Comparison of ENCODE assay signal across 1 cellular context in the genomic region with DNA sequence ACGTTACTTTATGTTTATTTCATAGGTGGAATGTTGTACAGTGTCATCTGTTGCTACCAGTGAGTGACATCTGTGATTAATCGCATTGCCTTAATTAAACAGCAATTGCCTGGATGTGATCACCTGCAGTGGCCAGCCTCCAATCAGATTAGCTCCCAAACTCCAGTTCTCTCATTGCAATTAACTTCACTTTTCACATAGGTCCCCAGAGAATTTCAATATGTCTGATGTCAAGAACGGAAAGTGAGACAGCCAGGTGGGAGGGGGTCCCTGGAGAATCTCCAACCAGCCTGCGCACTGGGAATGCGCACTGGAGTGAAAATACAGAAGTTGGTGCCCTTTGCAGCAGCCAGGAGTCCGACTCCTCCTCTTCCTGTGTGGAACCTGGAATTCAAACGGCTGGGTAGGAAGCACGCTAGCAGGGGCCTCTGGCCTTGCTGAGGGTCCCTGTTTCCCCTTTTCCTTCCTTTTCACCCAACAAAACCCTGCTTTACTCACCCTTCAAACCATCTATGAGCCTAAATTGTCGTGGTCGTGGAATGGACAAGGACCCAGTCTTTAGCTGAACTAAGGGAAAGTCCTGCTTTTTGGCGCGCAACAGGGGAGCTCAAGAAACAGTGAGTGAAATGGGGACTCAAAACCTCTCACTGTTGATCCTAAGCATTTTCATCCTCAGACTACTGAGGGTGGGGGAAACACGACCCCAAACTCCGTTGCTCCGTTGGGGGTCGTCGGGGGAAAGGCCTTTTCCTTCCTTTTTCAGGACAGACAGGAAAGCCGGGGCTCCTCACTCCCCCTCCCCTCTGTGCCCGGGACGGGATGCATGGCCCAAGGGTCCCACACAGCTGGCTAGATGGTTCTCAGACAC.
TF ChIP-seq lines count a peak whose summit lies in the region.

No MANE protein-coding gene starts in this region.

TF ChIP-seq in HEK293, 187 proteins besides CTCF, POLR2A, EP300 and RAD21 (continued from another document and continues in another):
- TF ChIP-seq, protein P1, sequence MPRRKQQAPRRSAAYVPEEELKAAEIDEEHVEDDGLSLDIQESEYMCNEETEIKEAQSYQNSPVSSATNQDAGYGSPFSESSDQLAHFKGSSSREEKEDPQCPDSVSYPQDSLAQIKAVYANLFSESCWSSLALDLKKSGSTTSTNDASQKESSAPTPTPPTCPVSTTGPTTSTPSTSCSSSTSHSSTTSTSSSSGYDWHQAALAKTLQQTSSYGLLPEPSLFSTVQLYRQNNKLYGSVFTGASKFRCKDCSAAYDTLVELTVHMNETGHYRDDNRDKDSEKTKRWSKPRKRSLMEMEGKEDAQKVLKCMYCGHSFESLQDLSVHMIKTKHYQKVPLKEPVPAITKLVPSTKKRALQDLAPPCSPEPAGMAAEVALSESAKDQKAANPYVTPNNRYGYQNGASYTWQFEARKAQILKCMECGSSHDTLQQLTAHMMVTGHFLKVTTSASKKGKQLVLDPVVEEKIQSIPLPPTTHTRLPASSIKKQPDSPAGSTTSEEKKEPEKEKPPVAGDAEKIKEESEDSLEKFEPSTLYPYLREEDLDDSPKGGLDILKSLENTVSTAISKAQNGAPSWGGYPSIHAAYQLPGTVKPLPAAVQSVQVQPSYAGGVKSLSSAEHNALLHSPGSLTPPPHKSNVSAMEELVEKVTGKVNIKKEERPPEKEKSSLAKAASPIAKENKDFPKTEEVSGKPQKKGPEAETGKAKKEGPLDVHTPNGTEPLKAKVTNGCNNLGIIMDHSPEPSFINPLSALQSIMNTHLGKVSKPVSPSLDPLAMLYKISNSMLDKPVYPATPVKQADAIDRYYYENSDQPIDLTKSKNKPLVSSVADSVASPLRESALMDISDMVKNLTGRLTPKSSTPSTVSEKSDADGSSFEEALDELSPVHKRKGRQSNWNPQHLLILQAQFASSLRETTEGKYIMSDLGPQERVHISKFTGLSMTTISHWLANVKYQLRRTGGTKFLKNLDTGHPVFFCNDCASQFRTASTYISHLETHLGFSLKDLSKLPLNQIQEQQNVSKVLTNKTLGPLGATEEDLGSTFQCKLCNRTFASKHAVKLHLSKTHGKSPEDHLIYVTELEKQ (tag by site-specific recombination; IDR thresholded peaks at IDR 0.05; ENCODE audit: borderline replicate concordance), result peak; percentile 84; the same call in 1 of the 2 replicates
- TF ChIP-seq ZNF768 (tag by site-specific recombination; IDR thresholded peaks at IDR 0.05) (no peak), HOXC10 (CRISPR knock-in tag; IDR thresholded peaks at IDR 0.05) (no peak), REPIN1 (tag by site-specific recombination; IDR thresholded peaks at IDR 0.05; ENCODE audit: low read depth) (no peak), ZNF623 (tag by site-specific recombination; IDR thresholded peaks at IDR 0.05) (no peak), ZNF146 (tag by site-specific recombination; IDR thresholded peaks at IDR 0.05) (no peak), ZNF16 (tag by site-specific recombination; IDR thresholded peaks at IDR 0.05; ENCODE audit: low read depth) (no peak), ZNF561 (tag by site-specific recombination; IDR thresholded peaks at IDR 0.05; ENCODE audit: borderline replicate concordance) (peak; percentile 59), ZNF10 (tag by site-specific recombination; IDR thresholded peaks at IDR 0.05) (no peak), SALL2 (tag by site-specific recombination; IDR thresholded peaks at IDR 0.05; ENCODE audit: borderline replicate concordance) (no peak), ZNF501 (tag by site-specific recombination; IDR thresholded peaks at IDR 0.05) (0 out of 2 replicates have a peak, but pooled peaks have one; percentile 49), GLIS1 (tag by site-specific recombination; IDR thresholded peaks at IDR 0.05) (no peak), GLI4 (tag by site-specific recombination; IDR thresholded peaks at IDR 0.05) (no peak), ZNF175 (tag by site-specific recombination; IDR thresholded peaks at IDR 0.05) (no peak), ZNF530 (tag by site-specific recombination; IDR thresholded peaks at IDR 0.05; ENCODE audit: low read depth) (no peak), ZNF292 (tag by site-specific recombination; IDR thresholded peaks at IDR 0.05; ENCODE audit: borderline replicate concordance, low read depth) (no peak), ZNF600 (tag by site-specific recombination; IDR thresholded peaks at IDR 0.05) (peak; percentile 83), ZNF791 (tag by site-specific recombination; IDR thresholded peaks at IDR 0.05) (no peak), BCL11B (tag by site-specific recombination; IDR thresholded peaks at IDR 0.05; ENCODE audit: low read depth) (no peak), KLF10 (tag by site-specific recombination; IDR thresholded peaks at IDR 0.05) (no peak), MEIS1 (CRISPR knock-in tag; IDR thresholded peaks at IDR 0.05; ENCODE audit: borderline replicate concordance) (no peak), SCRT1 (tag by site-specific recombination; IDR thresholded peaks at IDR 0.05; ENCODE audit: borderline replicate concordance) (peak; percentile 66), ZNF701 (tag by site-specific recombination; IDR thresholded peaks at IDR 0.05) (no peak), ZNF221 (tag by site-specific recombination; IDR thresholded peaks at IDR 0.05; ENCODE audit: borderline replicate concordance) (no peak), KLF1 (tag by site-specific recombination; IDR thresholded peaks at IDR 0.05) (no peak), ZNF354C (tag by site-specific recombination; IDR thresholded peaks at IDR 0.05; ENCODE audit: borderline replicate concordance, low read depth) (no peak), ZNF214 (tag by site-specific recombination; IDR thresholded peaks at IDR 0.05; ENCODE audit: borderline replicate concordance) (no peak), ZNF558 (tag by site-specific recombination; IDR thresholded peaks at IDR 0.05) (no peak), ZNF391 (tag by site-specific recombination; IDR thresholded peaks at IDR 0.05; ENCODE audit: borderline replicate concordance, low read depth) (no peak), GLIS2 (tag by site-specific recombination; IDR thresholded peaks at IDR 0.05) (0 out of 2 replicates have a peak, but pooled peaks have one; percentile 19), ZNF621 (tag by site-specific recombination; IDR thresholded peaks at IDR 0.05) (no peak), ZNF529 (tag by site-specific recombination; IDR thresholded peaks at IDR 0.05; ENCODE audit: insufficient replicate concordance) (no peak), GLI2 (tag by site-specific recombination; IDR thresholded peaks at IDR 0.05; ENCODE audit: borderline replicate concordance, low read depth) (no peak), ZNF350 (tag by site-specific recombination; IDR thresholded peaks at IDR 0.05) (no peak), ZNF416 (tag by site-specific recombination; IDR thresholded peaks at IDR 0.05) (no peak), ZNF266 (tag by site-specific recombination; IDR thresholded peaks at IDR 0.05; ENCODE audit: low read depth) (no peak), ZNF366 (tag by site-specific recombination; conservative IDR thresholded peaks at IDR 0.05) (peak; percentile 83), ZNF76 (tag by site-specific recombination; IDR thresholded peaks at IDR 0.05; ENCODE audit: borderline replicate concordance, low read depth) (no peak), KLF9 (tag by site-specific recombination; IDR thresholded peaks at IDR 0.05; ENCODE audit: low read depth) (no peak), ZNF830 (tag by site-specific recombination; IDR thresholded peaks at IDR 0.05; ENCODE audit: low read depth) (no peak), ZBTB7A (tag by site-specific recombination; IDR thresholded peaks at IDR 0.05; ENCODE audit: low read depth) (no peak), ZBTB17 (tag by site-specific recombination; IDR thresholded peaks at IDR 0.05) (no peak)
- TF ChIP-seq, protein P2, sequence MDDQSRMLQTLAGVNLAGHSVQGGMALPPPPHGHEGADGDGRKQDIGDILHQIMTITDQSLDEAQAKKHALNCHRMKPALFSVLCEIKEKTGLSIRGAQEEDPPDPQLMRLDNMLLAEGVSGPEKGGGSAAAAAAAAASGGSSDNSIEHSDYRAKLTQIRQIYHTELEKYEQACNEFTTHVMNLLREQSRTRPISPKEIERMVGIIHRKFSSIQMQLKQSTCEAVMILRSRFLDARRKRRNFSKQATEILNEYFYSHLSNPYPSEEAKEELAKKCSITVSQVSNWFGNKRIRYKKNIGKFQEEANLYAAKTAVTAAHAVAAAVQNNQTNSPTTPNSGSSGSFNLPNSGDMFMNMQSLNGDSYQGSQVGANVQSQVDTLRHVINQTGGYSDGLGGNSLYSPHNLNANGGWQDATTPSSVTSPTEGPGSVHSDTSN (CRISPR knock-in tag; IDR thresholded peaks at IDR 0.05), result no peak
- TF ChIP-seq, protein P3, sequence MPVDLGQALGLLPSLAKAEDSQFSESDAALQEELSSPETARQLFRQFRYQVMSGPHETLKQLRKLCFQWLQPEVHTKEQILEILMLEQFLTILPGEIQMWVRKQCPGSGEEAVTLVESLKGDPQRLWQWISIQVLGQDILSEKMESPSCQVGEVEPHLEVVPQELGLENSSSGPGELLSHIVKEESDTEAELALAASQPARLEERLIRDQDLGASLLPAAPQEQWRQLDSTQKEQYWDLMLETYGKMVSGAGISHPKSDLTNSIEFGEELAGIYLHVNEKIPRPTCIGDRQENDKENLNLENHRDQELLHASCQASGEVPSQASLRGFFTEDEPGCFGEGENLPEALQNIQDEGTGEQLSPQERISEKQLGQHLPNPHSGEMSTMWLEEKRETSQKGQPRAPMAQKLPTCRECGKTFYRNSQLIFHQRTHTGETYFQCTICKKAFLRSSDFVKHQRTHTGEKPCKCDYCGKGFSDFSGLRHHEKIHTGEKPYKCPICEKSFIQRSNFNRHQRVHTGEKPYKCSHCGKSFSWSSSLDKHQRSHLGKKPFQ (tag by site-specific recombination; IDR thresholded peaks at IDR 0.05), result no peak
- TF ChIP-seq, protein P4, sequence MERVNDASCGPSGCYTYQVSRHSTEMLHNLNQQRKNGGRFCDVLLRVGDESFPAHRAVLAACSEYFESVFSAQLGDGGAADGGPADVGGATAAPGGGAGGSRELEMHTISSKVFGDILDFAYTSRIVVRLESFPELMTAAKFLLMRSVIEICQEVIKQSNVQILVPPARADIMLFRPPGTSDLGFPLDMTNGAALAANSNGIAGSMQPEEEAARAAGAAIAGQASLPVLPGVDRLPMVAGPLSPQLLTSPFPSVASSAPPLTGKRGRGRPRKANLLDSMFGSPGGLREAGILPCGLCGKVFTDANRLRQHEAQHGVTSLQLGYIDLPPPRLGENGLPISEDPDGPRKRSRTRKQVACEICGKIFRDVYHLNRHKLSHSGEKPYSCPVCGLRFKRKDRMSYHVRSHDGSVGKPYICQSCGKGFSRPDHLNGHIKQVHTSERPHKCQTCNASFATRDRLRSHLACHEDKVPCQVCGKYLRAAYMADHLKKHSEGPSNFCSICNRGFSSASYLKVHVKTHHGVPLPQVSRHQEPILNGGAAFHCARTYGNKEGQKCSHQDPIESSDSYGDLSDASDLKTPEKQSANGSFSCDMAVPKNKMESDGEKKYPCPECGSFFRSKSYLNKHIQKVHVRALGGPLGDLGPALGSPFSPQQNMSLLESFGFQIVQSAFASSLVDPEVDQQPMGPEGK (tag by site-specific recombination; IDR thresholded peaks at IDR 0.05), result peak; percentile 31; the same call in 1 of the 2 replicates
- TF ChIP-seq, protein P5, sequence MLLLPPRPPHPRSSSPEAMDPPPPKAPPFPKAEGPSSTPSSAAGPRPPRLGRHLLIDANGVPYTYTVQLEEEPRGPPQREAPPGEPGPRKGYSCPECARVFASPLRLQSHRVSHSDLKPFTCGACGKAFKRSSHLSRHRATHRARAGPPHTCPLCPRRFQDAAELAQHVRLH (tag by site-specific recombination; IDR thresholded peaks at IDR 0.05), result no peak; the same call in none of the 2 replicates
- TF ChIP-seq, protein P6, sequence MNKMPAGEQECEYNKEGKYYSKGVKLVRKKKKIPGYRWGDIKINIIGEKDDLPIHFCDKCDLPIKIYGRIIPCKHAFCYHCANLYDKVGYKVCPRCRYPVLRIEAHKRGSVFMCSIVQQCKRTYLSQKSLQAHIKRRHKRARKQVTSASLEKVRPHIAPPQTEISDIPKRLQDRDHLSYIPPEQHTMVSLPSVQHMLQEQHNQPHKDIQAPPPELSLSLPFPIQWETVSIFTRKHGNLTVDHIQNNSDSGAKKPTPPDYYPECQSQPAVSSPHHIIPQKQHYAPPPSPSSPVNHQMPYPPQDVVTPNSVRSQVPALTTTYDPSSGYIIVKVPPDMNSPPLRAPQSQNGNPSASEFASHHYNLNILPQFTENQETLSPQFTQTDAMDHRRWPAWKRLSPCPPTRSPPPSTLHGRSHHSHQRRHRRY (tag by site-specific recombination; IDR thresholded peaks at IDR 0.05), result no peak
- TF ChIP-seq, protein P7, sequence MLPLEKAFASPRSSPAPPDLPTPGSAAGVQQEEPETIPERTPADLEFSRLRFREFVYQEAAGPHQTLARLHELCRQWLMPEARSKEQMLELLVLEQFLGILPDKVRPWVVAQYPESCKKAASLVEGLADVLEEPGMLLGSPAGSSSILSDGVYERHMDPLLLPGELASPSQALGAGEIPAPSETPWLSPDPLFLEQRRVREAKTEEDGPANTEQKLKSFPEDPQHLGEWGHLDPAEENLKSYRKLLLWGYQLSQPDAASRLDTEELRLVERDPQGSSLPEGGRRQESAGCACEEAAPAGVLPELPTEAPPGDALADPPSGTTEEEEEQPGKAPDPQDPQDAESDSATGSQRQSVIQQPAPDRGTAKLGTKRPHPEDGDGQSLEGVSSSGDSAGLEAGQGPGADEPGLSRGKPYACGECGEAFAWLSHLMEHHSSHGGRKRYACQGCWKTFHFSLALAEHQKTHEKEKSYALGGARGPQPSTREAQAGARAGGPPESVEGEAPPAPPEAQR (tag by site-specific recombination; IDR thresholded peaks at IDR 0.05), result no peak
- TF ChIP-seq, protein P8, sequence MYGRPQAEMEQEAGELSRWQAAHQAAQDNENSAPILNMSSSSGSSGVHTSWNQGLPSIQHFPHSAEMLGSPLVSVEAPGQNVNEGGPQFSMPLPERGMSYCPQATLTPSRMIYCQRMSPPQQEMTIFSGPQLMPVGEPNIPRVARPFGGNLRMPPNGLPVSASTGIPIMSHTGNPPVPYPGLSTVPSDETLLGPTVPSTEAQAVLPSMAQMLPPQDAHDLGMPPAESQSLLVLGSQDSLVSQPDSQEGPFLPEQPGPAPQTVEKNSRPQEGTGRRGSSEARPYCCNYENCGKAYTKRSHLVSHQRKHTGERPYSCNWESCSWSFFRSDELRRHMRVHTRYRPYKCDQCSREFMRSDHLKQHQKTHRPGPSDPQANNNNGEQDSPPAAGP (tag by site-specific recombination; IDR thresholded peaks at IDR 0.05), result no peak
- TF ChIP-seq, protein P9, sequence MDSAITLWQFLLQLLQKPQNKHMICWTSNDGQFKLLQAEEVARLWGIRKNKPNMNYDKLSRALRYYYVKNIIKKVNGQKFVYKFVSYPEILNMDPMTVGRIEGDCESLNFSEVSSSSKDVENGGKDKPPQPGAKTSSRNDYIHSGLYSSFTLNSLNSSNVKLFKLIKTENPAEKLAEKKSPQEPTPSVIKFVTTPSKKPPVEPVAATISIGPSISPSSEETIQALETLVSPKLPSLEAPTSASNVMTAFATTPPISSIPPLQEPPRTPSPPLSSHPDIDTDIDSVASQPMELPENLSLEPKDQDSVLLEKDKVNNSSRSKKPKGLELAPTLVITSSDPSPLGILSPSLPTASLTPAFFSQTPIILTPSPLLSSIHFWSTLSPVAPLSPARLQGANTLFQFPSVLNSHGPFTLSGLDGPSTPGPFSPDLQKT (IDR thresholded peaks at IDR 0.05; ENCODE audit: borderline replicate concordance, low read depth, low read length), result no peak
